In genomic region chr12:119479121-119479561, GRCh38 we compare ENCODE assay signal across 15 cellular contexts.
A peak's percentile ranks its signal among the peaks of the same experiment; 100 is the strongest.
DNase-seq lines count a peak whose midpoint lies in the region; ATAC-seq and TF ChIP-seq lines count a peak whose summit lies in the region.
"Had no signal": no experiment of that assay in that cellular context is flagged by ENCODE, and none has a peak within 500 bp of the region (broad histone marks: within the 10 kb centered on the region; RNA-seq: fewer than 3 reads in every experiment).

No MANE protein-coding gene starts in this region.

- peaks cover 23% of the 10 kb centered on the region for H3K9me3 ChIP-seq in left ventricle myocardium inferior (replicated peaks)
- H3K9me3 ChIP-seq: uterus had no signal

- no peaks in the 10 kb centered on the region for H3K36me3 ChIP-seq in left ventricle myocardium inferior
- H3K36me3 ChIP-seq: uterus had no signal

- no peak overlapping the region for H3K27ac ChIP-seq in left ventricle myocardium inferior (replicated peaks)
- H3K27ac ChIP-seq: uterus had no signal

- intact Hi-C loops in Right ventricle myocardium inferior (cut with DNase I) (no loop called here), left ventricle myocardium inferior (cut with micrococcal nuclease) (no loop called here)

- H3K4me1 Mint-ChIP-seq in stimulated activated naive CD8-positive, alpha-beta T cell treated with anti-CD3 and anti-CD28 coated beads, Interleukin-15, amount 100 ng/mL, for 72 hours, result no peaks in the 10 kb centered on the region
- H3K4me1 Mint-ChIP-seq: activated naive CD8-positive, alpha-beta T cell treated with anti-CD3 and anti-CD28 coated beads, Interleukin-2, amount 50 U/mL, for 24 hours; memory B cell; nephron had no signal

- TF ChIP-seq CTCF in left ventricle myocardium inferior (IDR thresholded peaks at IDR 0.05; ENCODE audit: borderline replicate concordance), result no peak

- ATAC-seq in Right ventricle myocardium inferior, result peak; percentile 64
- ATAC-seq in stimulated activated naive CD8-positive, alpha-beta T cell treated with anti-CD3 and anti-CD28 coated beads, Interleukin-15, amount 100 ng/mL, for 72 hours, result no peak
- ATAC-seq in HG03457 (IDR thresholded peaks at IDR 0.05; ENCODE audit: unreplicated experiment), result no peak
- ATAC-seq: activated naive CD8-positive, alpha-beta T cell treated with anti-CD3 and anti-CD28 coated beads, Interleukin-2, amount 50 U/mL, for 24 hours had no signal

- no peak overlapping the region for H3K27ac Mint-ChIP-seq in stimulated activated naive CD8-positive, alpha-beta T cell treated with anti-CD3 and anti-CD28 coated beads, Interleukin-15, amount 100 ng/mL, for 72 hours
- H3K27ac Mint-ChIP-seq: activated CD4-positive, alpha-beta memory T cell treated with anti-CD3 and anti-CD28 coated beads for 36 hours; activated naive CD8-positive, alpha-beta T cell treated with anti-CD3 and anti-CD28 coated beads, Interleukin-2, amount 50 U/mL, for 24 hours; memory B cell; nephron; stimulated activated naive CD8-positive, alpha-beta T cell treated with anti-CD3 and anti-CD28 coated beads, Interleukin-15, Interleukin-2, amounts not matched to agents 100 ng/mL and 50 ng/mL, for 24 hours had no signal

- DNase-seq in Right ventricle myocardium inferior (ENCODE audit: missing footprints) (no peak), left ventricle myocardium inferior (no peak), SK-N-DZ (ENCODE audit: low spot score) (peak; percentile 4), middle frontal gyrus (ENCODE audit: extremely low spot score, low spot score) (peak; percentile 12), D341Med (ENCODE audit: low spot score) (no peak)
- no peak for DNase-seq in stimulated activated CD4-positive, alpha-beta T cell treated with anti-CD3 and anti-CD28 coated beads, Interleukin-2, amount 100 ng/mL, for 24 hours
- DNase-seq in stimulated activated naive CD8-positive, alpha-beta T cell treated with anti-CD3 and anti-CD28 coated beads, Interleukin-15, amount 100 ng/mL, for 72 hours, result no peak
- DNase-seq: activated CD4-positive, alpha-beta memory T cell treated with anti-CD3 and anti-CD28 coated beads for 36 hours; activated naive CD8-positive, alpha-beta T cell treated with anti-CD3 and anti-CD28 coated beads, Interleukin-2, amount 50 U/mL, for 24 hours; uterus had no signal

- H3K4me3 ChIP-seq in left ventricle myocardium inferior, result no peak overlapping the region
- H3K4me3 ChIP-seq: dorsolateral prefrontal cortex, uterus had no signal

- H3K4me1 ChIP-seq in left ventricle myocardium inferior, result peaks cover 6% of the 10 kb centered on the region
- H3K4me1 ChIP-seq: uterus had no signal

- no peaks in the 10 kb centered on the region for H3K27me3 ChIP-seq in left ventricle myocardium inferior (ENCODE audit: low read depth)
- H3K27me3 ChIP-seq: dorsolateral prefrontal cortex, uterus had no signal

- peaks cover 5 to 7% of the 10 kb centered on the region in 2 donors for H3K9me3 Mint-ChIP-seq in stimulated activated naive CD8-positive, alpha-beta T cell treated with anti-CD3 and anti-CD28 coated beads, Interleukin-15, amount 100 ng/mL, for 72 hours
- H3K9me3 Mint-ChIP-seq: activated naive CD8-positive, alpha-beta T cell treated with anti-CD3 and anti-CD28 coated beads, Interleukin-2, amount 50 U/mL, for 24 hours; stimulated activated naive CD8-positive, alpha-beta T cell treated with anti-CD3 and anti-CD28 coated beads, Interleukin-15, Interleukin-2, amounts not matched to agents 100 ng/mL and 50 ng/mL, for 24 hours had no signal

- no peak overlapping the region for H3K4me3 Mint-ChIP-seq in stimulated activated naive CD8-positive, alpha-beta T cell treated with anti-CD3 and anti-CD28 coated beads, Interleukin-15, amount 100 ng/mL, for 72 hours
- H3K4me3 Mint-ChIP-seq: activated CD4-positive, alpha-beta memory T cell treated with anti-CD3 and anti-CD28 coated beads for 36 hours; activated naive CD8-positive, alpha-beta T cell treated with anti-CD3 and anti-CD28 coated beads, Interleukin-2, amount 50 U/mL, for 24 hours; memory B cell; nephron; stimulated activated naive CD8-positive, alpha-beta T cell treated with anti-CD3 and anti-CD28 coated beads, Interleukin-15, Interleukin-2, amounts not matched to agents 100 ng/mL and 50 ng/mL, for 24 hours had no signal

- H3K27me3 Mint-ChIP-seq in stimulated activated naive CD8-positive, alpha-beta T cell treated with anti-CD3 and anti-CD28 coated beads, Interleukin-15, amount 100 ng/mL, for 72 hours, result no peaks in the 10 kb centered on the region
- H3K27me3 Mint-ChIP-seq: activated naive CD8-positive, alpha-beta T cell treated with anti-CD3 and anti-CD28 coated beads, Interleukin-2, amount 50 U/mL, for 24 hours; stimulated activated naive CD8-positive, alpha-beta T cell treated with anti-CD3 and anti-CD28 coated beads, Interleukin-15, Interleukin-2, amounts not matched to agents 100 ng/mL and 50 ng/mL, for 24 hours had no signal

Comparison
In these comparisons a context has a peak if more than half of its experiments do, and no peak if none do; other contexts are left out.
1. DNase-seq: peak in SK-N-DZ (single experiment) and middle frontal gyrus (single experiment); none in Right ventricle myocardium inferior (single experiment), left ventricle myocardium inferior (single experiment), stimulated activated CD4-positive, alpha-beta T cell treated with anti-CD3 and anti-CD28 coated beads, Interleukin-2, amount 100 ng/mL, for 24 hours (0 of 2), D341Med (single experiment) and stimulated activated naive CD8-positive, alpha-beta T cell treated with anti-CD3 and anti-CD28 coated beads, Interleukin-15, amount 100 ng/mL, for 72 hours (0 of 2).